ENCODE assay signal across 15 cellular contexts in genomic region chr16:85326794-85327181, GRCh38.
"Had no signal": no experiment of that assay in that cellular context is flagged by ENCODE, and none has a peak within 500 bp of the region (broad histone marks: within the 10 kb centered on the region; RNA-seq: fewer than 3 reads in every experiment).

No MANE protein-coding gene starts in this region.

- DNase-seq: activated CD4-positive, alpha-beta T cell treated with anti-CD3 and anti-CD28 coated beads for 48 hours; activated naive CD4-positive, alpha-beta T cell treated with anti-CD3 and anti-CD28 coated beads for 36 hours; caudate nucleus; effector CD4-positive, alpha-beta T cell; left lung; stimulated activated CD4-positive, alpha-beta T cell treated with anti-CD3 and anti-CD28 coated beads, Interleukin-4, amount 100 ng/mL, for 4 hours; stimulated activated naive CD8-positive, alpha-beta T cell treated with anti-CD3 and anti-CD28 coated beads, Interleukin-15, amount 100 ng/mL, for 72 hours; testis had no signal

- H3K4me3 ChIP-seq: coronary artery, gastroesophageal sphincter, left lung, right atrium auricular region, skin epidermis, testis had no signal

- FAIRE-seq: keratinocyte had no signal

- H3K9me3 Mint-ChIP-seq: activated naive CD4-positive, alpha-beta T cell treated with anti-CD3 and anti-CD28 coated beads for 36 hours; stimulated activated naive CD8-positive, alpha-beta T cell treated with anti-CD3 and anti-CD28 coated beads, Interleukin-15, amount 100 ng/mL, for 72 hours; T-helper 2 cell treated with Interferon-gamma antibody and Interleukin-4, amounts not matched to agents 5 μg/mL and 100 μg/mL, for 36 hours had no signal

- H3K27ac Mint-ChIP-seq: activated naive CD4-positive, alpha-beta T cell treated with anti-CD3 and anti-CD28 coated beads for 36 hours; stimulated activated naive CD8-positive, alpha-beta T cell treated with anti-CD3 and anti-CD28 coated beads, Interleukin-15, amount 100 ng/mL, for 72 hours; T-helper 2 cell treated with Interferon-gamma antibody and Interleukin-4, amounts not matched to agents 5 μg/mL and 100 μg/mL, for 36 hours had no signal

- H3K27me3 ChIP-seq: gastroesophageal sphincter, right atrium auricular region, testis had no signal

- H3K36me3 ChIP-seq: gastroesophageal sphincter, left lung, right atrium auricular region had no signal

- ATAC-seq: gastroesophageal sphincter; left lung; stimulated activated naive CD8-positive, alpha-beta T cell treated with anti-CD3 and anti-CD28 coated beads, Interleukin-15, amount 100 ng/mL, for 72 hours had no signal

- H3K9me3 ChIP-seq: gastroesophageal sphincter, left lung, right atrium auricular region, testis had no signal

- H3K4me3 Mint-ChIP-seq: activated naive CD4-positive, alpha-beta T cell treated with anti-CD3 and anti-CD28 coated beads for 36 hours; stimulated activated naive CD8-positive, alpha-beta T cell treated with anti-CD3 and anti-CD28 coated beads, Interleukin-15, amount 100 ng/mL, for 72 hours; T-helper 2 cell treated with Interferon-gamma antibody and Interleukin-4, amounts not matched to agents 5 μg/mL and 100 μg/mL, for 36 hours had no signal

- H3K27ac ChIP-seq: coronary artery, gastroesophageal sphincter, left lung, right atrium auricular region, skin epidermis, testis, VCaP had no signal
